In the genomic region with DNA sequence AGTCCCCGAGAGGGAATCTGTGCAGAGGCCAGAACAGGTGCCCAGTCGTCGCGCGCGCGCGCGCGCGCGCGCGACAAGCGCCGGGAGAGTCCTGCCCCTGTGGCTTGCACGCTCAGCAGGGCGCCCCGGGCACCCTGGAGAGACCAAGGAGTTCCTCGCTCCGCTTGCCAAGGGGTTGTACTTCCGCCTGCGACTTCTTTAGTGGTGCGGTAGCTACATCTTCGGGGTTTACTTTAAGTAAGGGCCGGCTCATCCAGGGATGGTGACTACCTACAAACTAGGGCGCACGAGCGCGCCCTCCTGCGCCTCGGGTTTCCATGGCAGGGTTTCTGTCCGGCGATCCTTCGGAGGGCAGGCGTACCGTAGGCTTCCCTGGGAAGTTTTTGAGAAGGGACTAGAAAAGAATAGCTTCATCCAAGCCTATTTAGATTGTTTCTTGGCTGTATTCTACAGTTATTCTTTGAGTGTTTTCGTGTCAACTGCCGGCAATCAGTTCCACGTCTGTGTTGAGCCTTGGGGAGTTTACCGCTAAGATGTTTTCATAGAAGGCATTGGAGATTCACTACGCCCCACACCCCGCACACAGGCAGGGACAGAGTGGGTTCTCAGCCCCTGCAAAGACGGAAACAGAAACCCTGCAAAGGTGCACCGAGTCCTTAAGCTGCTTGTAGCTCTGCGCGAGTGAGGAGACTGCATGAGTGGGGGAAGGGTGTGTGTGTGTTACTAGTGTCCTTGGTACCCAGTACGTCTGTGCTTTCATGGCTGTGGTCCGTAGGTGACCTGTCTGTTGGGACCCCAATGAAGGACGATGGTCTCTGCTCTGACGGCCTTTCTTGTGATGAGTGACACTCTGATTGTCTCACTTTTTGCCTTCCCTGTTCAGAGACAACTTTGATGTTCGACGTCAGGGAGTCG, we compare ENCODE assay signal across 7 cellular contexts. TPM values are rescaled to one million over a fixed set of nuclear protein-coding genes. Genes with fewer than 3 reads are reported as not detected.
A peak's percentile ranks its signal among the peaks of the same experiment; 100 is the strongest.
DNase-seq lines count a peak whose midpoint lies in the region; ATAC-seq and TF ChIP-seq lines count a peak whose summit lies in the region.

No MANE protein-coding gene starts in this region.

- peak overlapping the region; percentile 16 for H3K27ac Mint-ChIP-seq in progenitor cell of endocrine pancreas

- TF ChIP-seq CTCF in fibroblast of lung (conservative IDR thresholded peaks at IDR 0.05 in 1 of 2, IDR thresholded peaks at IDR 0.05 in 1 of 2; ENCODE audit: low read depth in 1 of 2, low read length in 2 of 2) (no peak), progenitor cell of endocrine pancreas (IDR thresholded peaks at IDR 0.05; ENCODE audit: unreplicated experiment) (no peak)

- H3K36me3 ChIP-seq in fibroblast of lung (ENCODE audit: control insufficient read depth, insufficient read depth, low read length): no peaks in the 10 kb centered on the region

- H3K4me1 ChIP-seq in fibroblast of lung (ENCODE audit: control insufficient read depth, extremely low read depth, insufficient read depth, low read length): peaks cover 9% of the 10 kb centered on the region

- no peaks in the 10 kb centered on the region for H3K9me3 Mint-ChIP-seq in progenitor cell of endocrine pancreas (ENCODE audit: low read depth)

- peak overlapping the region; percentile 86 for H3K4me2 ChIP-seq in fibroblast of lung (ENCODE audit: extremely low read depth, insufficient read depth, low read length)

- peak; percentile 59 for DNase-seq in EH (ENCODE audit: low read depth)
- peak; percentile 85 for DNase-seq in HuH-7.5 (ENCODE audit: low spot score)
- DNase-seq in SW480 (ENCODE audit: low spot score): peak; percentile 76
- DNase-seq in fibroblast of lung (ENCODE audit: low read depth in 2 of 2): peak; percentile 38 to 46
- no peak for DNase-seq in progenitor cell of endocrine pancreas (ENCODE audit: low spot score, unreplicated experiment)
- DNase-seq in NCI-H128 (lab: John Stamatoyannopoulos, UW; ENCODE audit: unreplicated experiment): no peak

- peaks cover 9% of the 10 kb centered on the region for H3K4me1 Mint-ChIP-seq in progenitor cell of endocrine pancreas (ENCODE audit: low read depth)

- no peak overlapping the region for H3K9ac ChIP-seq in fibroblast of lung (ENCODE audit: insufficient read depth, low read length)

- peak overlapping the region; percentile 71 for H3K4me3 Mint-ChIP-seq in progenitor cell of endocrine pancreas (ENCODE audit: low read depth)

- ATAC-seq in activated CD4-positive, CD25-positive, alpha-beta regulatory T cell treated with anti-CD3 and anti-CD28 coated beads, Interleukin-2, amount 50 U/mL, for 24 hours: no peak

- peak overlapping the region; percentile 31 to 59 (median 52) for H3K4me3 ChIP-seq in fibroblast of lung (replicated peaks in 1 of 4; ENCODE audit: control extremely low read depth in 1 of 4, insufficient read depth in 1 of 4, low read depth in 3 of 4, low read length in 4 of 4)

- no peaks in the 10 kb centered on the region for H3K9me3 ChIP-seq in fibroblast of lung (ENCODE audit: control insufficient read depth, insufficient read depth, low read depth, low read length)

- H3K27ac ChIP-seq in fibroblast of lung (ENCODE audit: insufficient read depth, low read length): no peak overlapping the region

- H3K36me3 Mint-ChIP-seq in progenitor cell of endocrine pancreas (ENCODE audit: insufficient read depth): no peaks in the 10 kb centered on the region

- no peaks in the 10 kb centered on the region for H4K20me1 ChIP-seq in fibroblast of lung (ENCODE audit: control insufficient read depth, extremely low read depth, insufficient read depth, low read length)

- H2AFZ ChIP-seq in fibroblast of lung (ENCODE audit: low read length): no peak overlapping the region

- H3K27me3 ChIP-seq in fibroblast of lung (ENCODE audit: control insufficient read depth, insufficient read depth, low read length): peaks cover 64% of the 10 kb centered on the region

- H3K27me3 Mint-ChIP-seq in progenitor cell of endocrine pancreas: peaks cover 88% of the 10 kb centered on the region

- no peaks in the 10 kb centered on the region for H3K79me2 ChIP-seq in fibroblast of lung (ENCODE audit: control insufficient read depth, insufficient read depth, low read length)

RNA-seq across cellular contexts. Expression of gene LHX4, which starts 1.7 kb away (rescaled TPM):
- total RNA-seq in fibroblast of lung (under 0.01 and 0.33 TPM in 2 replicates), progenitor cell of endocrine pancreas (0.55 and 0.62 TPM in 2 replicates)
- 0.03 and 0.09 TPM in 2 replicates for polyA plus RNA-seq in fibroblast of lung
- polyA plus RNA-seq in fibroblast of lung (2012): 0.17 and 0.20 TPM in 2 replicates
- polyA minus RNA-seq in fibroblast of lung (ENCODE audit: low replicate concordance): 1.0 TPM in 1 of 2 replicates, not detected in the other

Comparison
In these comparisons a context has a peak if more than half of its experiments do, and no peak if none do; other contexts are left out.
1. DNase-seq: peak in EH (single experiment), HuH-7.5 (single experiment), SW480 (single experiment) and fibroblast of lung (2 of 2); none in progenitor cell of endocrine pancreas (single experiment) and NCI-H128 (single experiment).